1 cellular context compared by ENCODE assay signal in the genomic region with DNA sequence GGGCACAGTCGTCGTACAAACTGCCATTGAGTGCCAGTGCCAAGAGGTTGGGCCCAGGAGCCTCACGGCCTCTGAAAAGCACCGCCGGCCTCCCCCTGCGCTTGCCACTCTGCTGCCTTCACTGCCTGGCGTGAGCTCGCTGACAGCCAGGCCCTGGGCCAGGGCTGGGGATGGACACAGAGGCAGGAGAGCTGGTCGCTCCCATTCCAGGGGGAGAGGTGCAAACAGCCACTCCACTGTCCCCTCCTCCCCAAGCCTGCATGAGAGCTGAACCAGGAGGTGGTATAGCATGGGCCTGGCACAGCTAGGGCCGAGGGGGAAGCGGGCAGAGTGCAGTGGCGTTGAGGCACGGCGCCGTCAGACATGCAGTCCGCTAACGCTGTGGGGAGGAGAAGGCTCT.
TF ChIP-seq lines count a peak whose summit lies in the region.

No MANE protein-coding gene starts in this region.

TF ChIP-seq in H1, 55 proteins besides CTCF, POLR2A, EP300 and RAD21:
- no peak for TF ChIP-seq FOSL1 (IDR thresholded peaks at IDR 0.05; ENCODE audit: insufficient read depth, low read depth, low read length)
- TF ChIP-seq TAF7 (optimal IDR thresholded peaks at IDR 0.05; ENCODE audit: borderline replicate concordance, low read depth, low read length), result no peak
- no peak for TF ChIP-seq NRF1 (IDR thresholded peaks at IDR 0.05; ENCODE audit: low read depth, low read length)
